ENCODE assay signal across 25 cellular contexts in genomic region chr7:148260605-148261004, GRCh38.
DNase-seq lines count a peak whose midpoint lies in the region; ATAC-seq and TF ChIP-seq lines count a peak whose summit lies in the region.
"Had no signal": no experiment of that assay in that cellular context is flagged by ENCODE, and none has a peak within 500 bp of the region (broad histone marks: within the 10 kb centered on the region; RNA-seq: fewer than 3 reads in every experiment).

No MANE protein-coding gene starts in this region.

- no peak overlapping the region for H2AFZ ChIP-seq in PC-9

- H3K4me1 ChIP-seq in body of pancreas: peaks cover 6% of the 10 kb centered on the region
- no peaks in the 10 kb centered on the region for H3K4me1 ChIP-seq in mucosa of descending colon (ENCODE audit: low read depth)
- H3K4me1 ChIP-seq in testis: peaks cover 7% of the 10 kb centered on the region
- no peaks in the 10 kb centered on the region for H3K4me1 ChIP-seq in prostate gland (replicated peaks)
- no peaks in the 10 kb centered on the region for H3K4me1 ChIP-seq in PC-9 (replicated peaks; ENCODE audit: insufficient read depth)
- H3K4me1 ChIP-seq: pancreas, SJCRH30 had no signal

- TF ChIP-seq CTCF in body of pancreas (IDR thresholded peaks at IDR 0.05) (no peak), mucosa of descending colon (IDR thresholded peaks at IDR 0.05) (no peak), testis (IDR thresholded peaks at IDR 0.05) (no peak), prostate gland (IDR thresholded peaks at IDR 0.05) (no peak), PC-9 (conservative IDR thresholded peaks at IDR 0.05) (no peak)

- H3K36me3 ChIP-seq in body of pancreas (replicated peaks in 1 of 2; ENCODE audit: insufficient read depth in 1 of 2, low read depth in 2 of 2) (no peaks in the 10 kb centered on the region), mucosa of descending colon (ENCODE audit: low read depth) (no peaks in the 10 kb centered on the region), testis (ENCODE audit: low read depth, missing control alignments) (no peaks in the 10 kb centered on the region), prostate gland (no peaks in the 10 kb centered on the region), PC-9 (ENCODE audit: low read depth) (no peaks in the 10 kb centered on the region)
- H3K36me3 ChIP-seq: brain microvascular endothelial cell, pancreas, SJCRH30, tibial nerve, WERI-Rb-1 had no signal

- H3K79me2 ChIP-seq in PC-9 (ENCODE audit: low read depth): no peaks in the 10 kb centered on the region

- intact Hi-C loops in body of pancreas (cut with DNase I): no loop called here
- intact Hi-C loops in left cardiac atrium (cut with DNase I): loop anchor here in 1 of 2 donors (5.0 to 10.0 kb wide), 2 partner anchors 704 to 1018 kb away; no protein-coding TSS in a partner anchor
- intact Hi-C loops in mucosa of descending colon (cut with DNase I, micrococcal nuclease): loop anchor here in 1 of 2 donors (10.0 kb wide), 1 partner anchor 224 kb away; no protein-coding TSS in a partner anchor
- intact Hi-C loops in testis (cut with DNase I; ENCODE audit: low total_unique reads): no loop called here
- intact Hi-C loops in prostate gland (cut with DNase I): no loop called here
- intact Hi-C loops in PC-9 (cut with micrococcal nuclease; ENCODE audit: unreplicated experiment): loop anchor here (10.0 kb wide), 1 partner anchor 1016 kb away; no protein-coding TSS in a partner anchor

- H3K4me3 ChIP-seq in body of pancreas (no peak overlapping the region), mucosa of descending colon (no peak overlapping the region), testis (no peak overlapping the region), prostate gland (no peak overlapping the region), PC-9 (no peak overlapping the region)
- H3K4me3 ChIP-seq: lung, pancreas, SJCRH30, tibial nerve had no signal

- ATAC-seq in body of pancreas (peak; percentile 64), left cardiac atrium (peak; percentile 35 to 70), mucosa of descending colon (peak; percentile 31)
- ATAC-seq: stimulated activated naive CD8-positive, alpha-beta T cell treated with anti-CD3 and anti-CD28 coated beads, Interleukin-15, amount 100 ng/mL, for 72 hours had no signal

- H3K4me2 ChIP-seq in PC-9: no peak overlapping the region

- 70 to 85% methylated on average over 5 of the region's 5 CpGs for WGBS in body of pancreas, 2 donors
- 36 to 49% methylated on average over 5 of the region's 5 CpGs for WGBS in testis, 2 donors
- WGBS in prostate gland: 66% methylated on average over 5 of the region's 5 CpGs

- H4K20me1 ChIP-seq in PC-9 (ENCODE audit: insufficient read depth): no peaks in the 10 kb centered on the region

- H3F3A ChIP-seq in PC-9 (ENCODE audit: insufficient read depth, low read depth): no peaks in the 10 kb centered on the region

- no TSS peak for BruUV-seq in PC-9 (replicated peaks; lab: Mats Ljungman, UMichigan)

- peak in 2 of 4 donors; percentile 11 to 17 for DNase-seq in body of pancreas
- DNase-seq in left cardiac atrium: no peak
- peak in 1 of 3 donors; percentile 30 for DNase-seq in mucosa of descending colon
- peak; percentile 62 for DNase-seq in testis
- no peak for DNase-seq in prostate gland (ENCODE audit: low spot score)
- DNase-seq in iPS-NIHi7 (ENCODE audit: extremely low spot score): no peak
- no peak for DNase-seq in GM19240 (ENCODE audit: insufficient read length, low spot score)
- DNase-seq in PC-9: no peak
- DNase-seq: activated CD4-positive, alpha-beta T cell treated with anti-CD3 and anti-CD28 coated beads for 4 hours; activated naive CD4-positive, alpha-beta T cell treated with anti-CD3 and anti-CD28 coated beads, Interleukin-2, amount 50 U/mL, for 16 hours; brain microvascular endothelial cell; effector CD4-positive, alpha-beta T cell; islet precursor cell; NCI-H1048; NCI-H1694 treated with DMSO at 0.1 percent for 48 hours; NCI-H446 treated with DMSO at 0.1 percent for 48 hours; NCI-H82; pancreas; retina; SJCRH30; stimulated activated CD8-positive, alpha-beta memory T cell treated with anti-CD3 and anti-CD28 coated beads, Interleukin-4, amount 100 ng/mL, for 48 hours; stimulated activated naive CD8-positive, alpha-beta T cell treated with anti-CD3 and anti-CD28 coated beads, Interleukin-15, amount 100 ng/mL, for 72 hours; WERI-Rb-1 had no signal

- no peak for TF ChIP-seq POLR2A in body of pancreas (IDR thresholded peaks at IDR 0.05)
- no peak for TF ChIP-seq POLR2A in testis (IDR thresholded peaks at IDR 0.05)
- no peak for TF ChIP-seq POLR2A in prostate gland (IDR thresholded peaks at IDR 0.05)

- H3K9me3 ChIP-seq in body of pancreas: no peaks in the 10 kb centered on the region
- no peaks in the 10 kb centered on the region for H3K9me3 ChIP-seq in mucosa of descending colon
- no peaks in the 10 kb centered on the region for H3K9me3 ChIP-seq in testis
- H3K9me3 ChIP-seq in prostate gland: no peaks in the 10 kb centered on the region
- no peaks in the 10 kb centered on the region for H3K9me3 ChIP-seq in PC-9 (ENCODE audit: insufficient read depth, low read depth)
- H3K9me3 ChIP-seq: pancreas, SJCRH30, tibial nerve had no signal

- H3K27ac ChIP-seq in body of pancreas: no peak overlapping the region
- no peak overlapping the region for H3K27ac ChIP-seq in testis
- H3K27ac ChIP-seq in prostate gland: peak overlapping the region in 1 of 2 donors; percentile 47
- no peak overlapping the region for H3K27ac ChIP-seq in PC-9
- H3K27ac ChIP-seq: brain microvascular endothelial cell, pancreas, SJCRH30, tibial nerve, WERI-Rb-1 had no signal

- POLR2A ChIA-PET in PC-9 (lab: Charles Lee; ENCODE audit: unreplicated experiment): no interaction called here

- no peaks in the 10 kb centered on the region for H3K27me3 ChIP-seq in body of pancreas
- H3K27me3 ChIP-seq in testis: no peaks in the 10 kb centered on the region
- H3K27me3 ChIP-seq in prostate gland (replicated peaks; ENCODE audit: insufficient read depth): no peaks in the 10 kb centered on the region
- H3K27me3 ChIP-seq in PC-9 (ENCODE audit: insufficient read depth, low read depth): peaks cover 45% of the 10 kb centered on the region
- H3K27me3 ChIP-seq: brain microvascular endothelial cell, tibial nerve had no signal

- CTCF ChIA-PET in PC-9 (lab: Charles Lee): no interaction called here

- no peaks in the 10 kb centered on the region for H3K9me2 ChIP-seq in PC-9 (ENCODE audit: insufficient read depth)
